In the genomic region with DNA sequence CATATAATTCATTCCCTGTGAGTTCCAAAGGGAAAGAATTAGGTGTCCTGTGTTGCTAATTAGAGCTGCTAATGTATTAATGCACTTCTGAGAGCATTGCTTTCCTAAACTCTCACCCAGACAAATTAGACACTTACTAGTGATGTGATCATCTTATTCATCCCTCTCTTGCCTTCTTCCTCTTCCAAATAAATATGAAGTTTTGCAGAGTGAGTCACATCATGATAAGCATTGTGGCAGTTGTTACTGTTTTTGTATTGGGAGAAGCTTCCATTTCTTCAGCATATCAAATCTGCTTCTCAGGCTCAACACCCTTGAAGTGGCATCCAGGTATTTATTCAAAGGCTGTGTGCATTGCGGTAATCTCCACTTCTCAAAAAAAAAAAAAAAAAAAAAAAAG, we compare ENCODE assay signal across 16 cellular contexts. TPM values are rescaled to one million over a fixed set of nuclear protein-coding genes. Genes with fewer than 3 reads are reported as not detected.
A peak's percentile ranks its signal among the peaks of the same experiment; 100 is the strongest.
DNase-seq lines count a peak whose midpoint lies in the region; FAIRE-seq and TF ChIP-seq lines count a peak whose summit lies in the region.
"Had no signal": no experiment of that assay in that cellular context is flagged by ENCODE, and none has a peak within 500 bp of the region (broad histone marks: within the 10 kb centered on the region; RNA-seq: fewer than 3 reads in every experiment).

No MANE protein-coding gene starts in this region.

- H3K4me3 ChIP-seq in astrocyte of the spinal cord (ENCODE audit: low read depth, low read length): no peak overlapping the region
- H3K4me3 ChIP-seq: adrenal gland, BLaER1, GM12878 had no signal

- no peak for FAIRE-seq in frontal cortex (lab: Jason Lieb, UNC)
- FAIRE-seq: GM12878, kidney had no signal

- peak; percentile 84 for DNase-seq in Caki2 (ENCODE audit: low read depth)
- peak; percentile 91 for DNase-seq in M059J (ENCODE audit: low read depth)
- DNase-seq in astrocyte of the spinal cord (ENCODE audit: low read depth, low spot score): peak; percentile 78
- DNase-seq in iris pigment epithelial cell (ENCODE audit: low read depth): peak; percentile 82
- DNase-seq in frontal cortex (ENCODE audit: low spot score in 2 of 2): no peak
- DNase-seq in NCI-H1048 (lab: John Stamatoyannopoulos, UW): no peak
- DNase-seq in NCI-H2196 (lab: John Stamatoyannopoulos, UW; ENCODE audit: unreplicated experiment): no peak
- DNase-seq in activated gamma-delta T cell treated with Interleukin-2 at 50 U/mL for 16 hours: no peak
- DNase-seq: activated CD4-positive, alpha-beta T cell treated with anti-CD3 and anti-CD28 coated beads for 4 hours; activated T-cell treated with anti-CD3 and anti-CD28 coated beads, Interleukin-2, amount 50 U/mL, for 24 hours; adrenal gland; DMS79 treated with DMSO at 0.1 percent for 48 hours; kidney; NCI-H1092 had no signal

- in situ Hi-C loops in Caki2 (cut with HindIII; ENCODE audit: low pct_unique_long_range_greater_than_20kb, low sequenced_read_pairs): no loop called here
- in situ Hi-C loops in astrocyte of the spinal cord (cut with HindIII; ENCODE audit: low sequenced_read_pairs): no loop called here

- TF ChIP-seq CTCF in astrocyte of the spinal cord (IDR thresholded peaks at IDR 0.05; ENCODE audit: low read depth, low read length): no peak

RNA-seq across cellular contexts. Expression of gene E2F7, which starts 37.3 kb away (rescaled TPM):
- 2.5 and 4.7 TPM in 2 replicates for total RNA-seq in Caki2 (2014; rRNA removed; shearing (Covaris generic); ENCODE audit: low replicate concordance)
- total RNA-seq in M059J (2014; rRNA removed; shearing (Covaris generic)): 27.4 and 36.7 TPM in 2 replicates
- 1.2 TPM for total RNA-seq in frontal cortex

Comparison
In these comparisons a context has a peak if more than half of its experiments do, and no peak if none do; other contexts are left out.
1. DNase-seq: peak in Caki2 (single experiment), M059J (single experiment), astrocyte of the spinal cord (single experiment) and iris pigment epithelial cell (single experiment); none in frontal cortex (0 of 2), NCI-H1048 (single experiment), NCI-H2196 (single experiment) and activated gamma-delta T cell treated with Interleukin-2 at 50 U/mL for 16 hours (single experiment).